In the genomic region with DNA sequence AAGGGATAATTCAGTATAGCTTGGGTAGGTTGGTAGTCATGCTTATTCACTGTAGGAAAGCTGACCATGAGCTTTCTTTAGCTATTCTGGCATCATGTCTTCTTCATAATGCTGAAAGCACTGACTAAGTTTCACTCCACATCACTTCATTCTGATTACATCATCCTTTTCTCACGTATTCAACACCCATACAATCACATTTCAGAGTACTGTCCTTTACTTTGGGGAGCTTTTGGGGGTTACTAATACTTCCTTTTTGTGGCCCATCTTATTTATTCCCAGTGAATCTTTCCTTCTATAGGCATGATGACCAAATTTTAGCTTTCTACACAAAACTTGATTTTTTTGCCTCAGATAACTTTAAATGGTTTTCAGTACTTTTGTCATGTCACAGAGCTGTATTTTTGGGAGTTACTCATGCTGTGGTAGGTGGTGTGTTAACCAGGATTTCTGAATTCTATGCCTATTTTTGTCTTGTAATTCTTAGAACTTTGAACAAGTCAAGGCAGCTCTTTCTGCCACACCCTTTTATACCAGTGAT, we compare ENCODE assay signal across 10 cellular contexts. TPM values are rescaled to one million over a fixed set of nuclear protein-coding genes. Genes with fewer than 3 reads are reported as not detected.
A peak's percentile ranks its signal among the peaks of the same experiment; 100 is the strongest.
DNase-seq lines count a peak whose midpoint lies in the region; ATAC-seq, FAIRE-seq and TF ChIP-seq lines count a peak whose summit lies in the region.
"Had no signal": no experiment of that assay in that cellular context is flagged by ENCODE, and none has a peak within 500 bp of the region (broad histone marks: within the 10 kb centered on the region; RNA-seq: fewer than 3 reads in every experiment).

No MANE protein-coding gene starts in this region.

- peak overlapping the region in 1 of 2 experiments; percentile 55; a peak in 2 of 4 replicates for H3K27ac ChIP-seq in SK-N-SH (ENCODE audit: low read depth in 2 of 2, low read length in 1 of 2)

- CTCF ChIA-PET in SK-N-SH (lab: Yijun Ruan, JAX), result interaction anchor here (0.7 to 1.3 kb wide), 4 partner anchors 16 to 140 kb away, joined by 3 read pairs; no protein-coding TSS in a partner anchor

- H2AFZ ChIP-seq in SK-N-SH (ENCODE audit: low read depth), result peak overlapping the region; percentile 26; the same call in 1 of the 2 replicates

- no peaks in the 10 kb centered on the region for H3K27me3 ChIP-seq in SK-N-SH (ENCODE audit: insufficient read depth)

- TF ChIP-seq EP300 in SK-N-SH (IDR thresholded peaks at IDR 0.05; ENCODE audit: borderline replicate concordance in 1 of 2, low read depth in 1 of 2, low read length in 1 of 2), result no peak

- DNase-seq in SK-N-SH, result no peak
- DNase-seq in RKO (ENCODE audit: low spot score), result peak; percentile 78
- DNase-seq in epithelial cell of esophagus (ENCODE audit: low read depth), result peak; percentile 94
- no peak for DNase-seq in stimulated activated naive CD8-positive, alpha-beta T cell treated with anti-CD3 and anti-CD28 coated beads, Interleukin-15, Interleukin-2, amounts not matched to agents 100 U/mL and 50 U/mL, for 24 hours
- no peak for DNase-seq in DMS53 treated with DMSO at 0.1 percent for 48 hours (lab: John Stamatoyannopoulos, UW; ENCODE audit: unreplicated experiment)
- no peak for DNase-seq in HTR-8/SVneo (ENCODE audit: insufficient read length, low spot score)
- DNase-seq: NCI-H345 had no signal

- no peak for FAIRE-seq in HTR-8/SVneo (lab: Jason Lieb, UNC)
- FAIRE-seq: A204.1 had no signal

- POLR2A ChIA-PET in SK-N-SH (lab: Yijun Ruan, JAX), result no interaction called here

- H4K20me1 ChIP-seq in SK-N-SH (ENCODE audit: insufficient read depth), result no peaks in the 10 kb centered on the region

- no peak; the same call in 2 of the 3 replicates for ATAC-seq in SK-N-SH treated with all-trans-retinoic acid at 6 μM for 48 hours
- ATAC-seq in stimulated activated naive CD8-positive, alpha-beta T cell treated with anti-CD3 and anti-CD28 coated beads, Interleukin-15, Interleukin-2, amounts not matched to agents 100 U/mL and 50 U/mL, for 24 hours, result peak; percentile 89
- no peak for ATAC-seq in HG03460 (IDR thresholded peaks at IDR 0.05; ENCODE audit: unreplicated experiment)

- WGBS in SK-N-SH (ENCODE audit: low lambda C conversion rate), result 70% methylated on average over 1 of the region's 1 CpG

- H3K4me3 ChIP-seq in SK-N-SH (ENCODE audit: low read depth in 2 of 2, low read length in 1 of 2) (no peak overlapping the region), epithelial cell of esophagus (ENCODE audit: low read length) (no peak overlapping the region)

- H3K36me3 ChIP-seq in SK-N-SH (replicated peaks in 1 of 2; ENCODE audit: control insufficient read depth in 1 of 2, insufficient read depth in 2 of 2, low read length in 1 of 2), result peaks cover 24 to 53% of the 10 kb centered on the region in 2 experiments

- H3K9me3 ChIP-seq in SK-N-SH, result no peaks in the 10 kb centered on the region

- H3F3A ChIP-seq in SK-N-SH (replicated peaks; ENCODE audit: insufficient read depth), result peaks cover 17% of the 10 kb centered on the region

- peaks cover 33% of the 10 kb centered on the region for H3K79me2 ChIP-seq in SK-N-SH (ENCODE audit: insufficient read depth)

- no peak overlapping the region for H3K4me2 ChIP-seq in SK-N-SH

- no peak overlapping the region for H3K9ac ChIP-seq in SK-N-SH

- TF ChIP-seq CTCF in SK-N-SH (IDR thresholded peaks at IDR 0.05), result no peak
- TF ChIP-seq CTCF in epithelial cell of esophagus (IDR thresholded peaks at IDR 0.05; ENCODE audit: insufficient read depth, low read depth, low read length, missing control alignments), result no peak

- no peaks in the 10 kb centered on the region for H3K4me1 ChIP-seq in SK-N-SH (ENCODE audit: control insufficient read depth in 1 of 2, insufficient read depth in 2 of 2, low read depth in 1 of 2, low read length in 1 of 2)

- TF ChIP-seq RAD21 in SK-N-SH (IDR thresholded peaks at IDR 0.05; ENCODE audit: low read length), result no peak

- H3K9me2 ChIP-seq in SK-N-SH, result no peaks in the 10 kb centered on the region

TF ChIP-seq in SK-N-SH, 30 proteins besides CTCF, POLR2A, EP300 and RAD21 (continues in another document):
- TF ChIP-seq TEAD4 (IDR thresholded peaks at IDR 0.05; ENCODE audit: borderline replicate concordance, insufficient read depth) (no peak), GATA2 (CRISPR knock-in tag; IDR thresholded peaks at IDR 0.05) (no peak), ELF1 (IDR thresholded peaks at IDR 0.05) (no peak)
- TF ChIP-seq, protein P1, sequence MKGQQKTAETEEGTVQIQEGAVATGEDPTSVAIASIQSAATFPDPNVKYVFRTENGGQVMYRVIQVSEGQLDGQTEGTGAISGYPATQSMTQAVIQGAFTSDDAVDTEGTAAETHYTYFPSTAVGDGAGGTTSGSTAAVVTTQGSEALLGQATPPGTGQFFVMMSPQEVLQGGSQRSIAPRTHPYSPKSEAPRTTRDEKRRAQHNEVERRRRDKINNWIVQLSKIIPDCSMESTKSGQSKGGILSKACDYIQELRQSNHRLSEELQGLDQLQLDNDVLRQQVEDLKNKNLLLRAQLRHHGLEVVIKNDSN (IDR thresholded peaks at IDR 0.05; ENCODE audit: borderline replicate concordance, low read depth), result no peak

TF ChIP-seq in SK-N-SH treated with all-trans-retinoic acid at 6 μM for 48 hours, 23 proteins besides CTCF, POLR2A, EP300 and RAD21:
- TF ChIP-seq GLIS3 (CRISPR knock-in tag; IDR thresholded peaks at IDR 0.05), result no peak
- no peak for TF ChIP-seq ZFP30 (CRISPR knock-in tag; IDR thresholded peaks at IDR 0.05)
- no peak for TF ChIP-seq ESRRG (CRISPR knock-in tag; IDR thresholded peaks at IDR 0.05)
TF ChIP-seq in SK-N-SH treated with all-trans-retinoic acid at 6 μM for 48 hours: peak in this region for 0.

RNA-seq across cellular contexts. Expression of a gene that starts 23.4 kb away (rescaled TPM):
- 9.7 and 11.7 TPM in 2 replicates for polyA plus RNA-seq in SK-N-SH (2012; rRNA removed)
- polyA plus RNA-seq in SK-N-SH (2012; cell fraction: cytosol; rRNA removed), result 7.4 and 8.1 TPM in 2 replicates
- 16.4 and 27.5 TPM in 2 replicates for polyA plus RNA-seq in SK-N-SH (2012; cell fraction: nucleus; rRNA removed)

RNA-seq across cellular contexts. Expression of a gene that starts 23.5 kb away (rescaled TPM):
- polyA plus RNA-seq in SK-N-SH (2012; rRNA removed), result 27.2 and 33.7 TPM in 2 replicates
- polyA plus RNA-seq in SK-N-SH (2012; cell fraction: cytosol; rRNA removed), result 24.0 and 27.7 TPM in 2 replicates
- polyA plus RNA-seq in SK-N-SH (2012; cell fraction: nucleus; rRNA removed), result 36.5 and 55.0 TPM in 2 replicates

RNA-seq across cellular contexts. Expression of a gene that starts 54.3 kb away (rescaled TPM):
- polyA plus RNA-seq in SK-N-SH (2012; rRNA removed), result not detected in 2 replicates
- not detected in 2 replicates for polyA plus RNA-seq in SK-N-SH (2012; cell fraction: cytosol; rRNA removed)
- not detected in 2 replicates for polyA plus RNA-seq in SK-N-SH (2012; cell fraction: nucleus; rRNA removed)

RNA-seq across cellular contexts. Expression of a gene that starts 59.6 kb away (rescaled TPM):
- polyA plus RNA-seq in SK-N-SH (2012; rRNA removed), result 85.8 and 111 TPM in 2 replicates
- polyA plus RNA-seq in SK-N-SH (2012; cell fraction: cytosol; rRNA removed), result 68.4 and 85.8 TPM in 2 replicates
- 58.9 and 77.1 TPM in 2 replicates for polyA plus RNA-seq in SK-N-SH (2012; cell fraction: nucleus; rRNA removed)

Comparison
In these comparisons a context has a peak if more than half of its experiments do, and no peak if none do; other contexts are left out.
1. DNase-seq: peak in RKO (single experiment) and epithelial cell of esophagus (single experiment); none in SK-N-SH (single experiment), stimulated activated naive CD8-positive, alpha-beta T cell treated with anti-CD3 and anti-CD28 coated beads, Interleukin-15, Interleukin-2, amounts not matched to agents 100 U/mL and 50 U/mL, for 24 hours (single experiment), DMS53 treated with DMSO at 0.1 percent for 48 hours (single experiment) and HTR-8/SVneo (single experiment).